ENCODE assay signal across 8 cellular contexts in genomic region chr4:184288451-184289178, GRCh38.
DNase-seq lines count a peak whose midpoint lies in the region; ATAC-seq and TF ChIP-seq lines count a peak whose summit lies in the region.

No MANE protein-coding gene starts in this region.

- CTCF ChIA-PET in PC-3 (lab: Charles Lee) (no interaction called here), RWPE1 (lab: Yijun Ruan, JAX) (no interaction called here)

- no peaks in the 10 kb centered on the region for H3K36me3 Mint-ChIP-seq in memory B cell

- POLR2A ChIA-PET in PC-3 (lab: Charles Lee; ENCODE audit: unreplicated experiment) = no interaction called here
- POLR2A ChIA-PET in RWPE1 (lab: Yijun Ruan, JAX; ENCODE audit: low non-redundant PET) = no interaction called here

- H3K4me1 ChIP-seq in PC-3 (ENCODE audit: insufficient read depth, low read length) = peaks cover 13% of the 10 kb centered on the region

- 0 out of 2 replicates have a peak overlapping the region, but pooled peaks have one; percentile 74 for H3K4me2 ChIP-seq in PC-3 (ENCODE audit: low read length)

- peak overlapping the region; percentile 71; the same call in 1 of the 2 replicates for H2AFZ ChIP-seq in PC-3 (ENCODE audit: low read length)

- ATAC-seq in GM18867 (IDR thresholded peaks at IDR 0.05; ENCODE audit: unreplicated experiment) (peak; percentile 67), HG02571 (IDR thresholded peaks at IDR 0.05; ENCODE audit: unreplicated experiment) (peak; percentile 48), PC-3 (no peak; the same call in 1 of the 2 replicates), memory B cell (ENCODE audit: low read depth) (peak; percentile 76)

- no TSS peak for BruUV-seq in PC-3 (replicated peaks; lab: Mats Ljungman, UMichigan)

- no peaks in the 10 kb centered on the region for H3K79me2 ChIP-seq in PC-3 (ENCODE audit: low read length)

- H3F3A ChIP-seq in PC-3 (ENCODE audit: low read length, unreplicated experiment) = no peaks in the 10 kb centered on the region

- peaks cover 22% of the 10 kb centered on the region for H3K4me1 Mint-ChIP-seq in memory B cell

- peak overlapping the region; percentile 40; the same call in 1 of the 2 replicates for H3K27ac ChIP-seq in PC-3 (ENCODE audit: low read length)
- no peak overlapping the region for H3K27ac ChIP-seq in RWPE1

- intact Hi-C loops in PC-3 (cut with micrococcal nuclease) = no loop called here
- intact Hi-C loops in posterior vena cava (cut with DNase I) = loop anchor here (5.0 to 10.0 kb wide), 2 partner anchors 249 to 256 kb away; no protein-coding TSS in a partner anchor

- H3K36me3 ChIP-seq in PC-3 (ENCODE audit: low read depth, low read length) = no peaks in the 10 kb centered on the region

- DNase-seq in PC-3 = no peak
- no peak for DNase-seq in memory B cell (ENCODE audit: low spot score in 2 of 2)
- no peak for DNase-seq in RWPE1 (ENCODE audit: low spot score)
- DNase-seq in NCI-H510A (lab: John Stamatoyannopoulos, UW) = no peak
- no peak for DNase-seq in posterior vena cava (ENCODE audit: low spot score)
- DNase-seq in NCI-H2081 treated with DMSO at 0.1 percent for 48 hours (lab: John Stamatoyannopoulos, UW) = no peak

- H3K9me3 Mint-ChIP-seq in memory B cell = no peaks in the 10 kb centered on the region

- H4K20me1 ChIP-seq in PC-3 (ENCODE audit: low read length) = no peaks in the 10 kb centered on the region

- H3K4me3 Mint-ChIP-seq in memory B cell = peak overlapping the region; percentile 51

- H3K9ac ChIP-seq in PC-3 (ENCODE audit: low read length) = no peak overlapping the region

- H3K4me3 ChIP-seq in PC-3 (ENCODE audit: low read length) = no peak overlapping the region

- H3K9me3 ChIP-seq in PC-3 (ENCODE audit: low read length) = no peaks in the 10 kb centered on the region

- H3K27ac Mint-ChIP-seq in memory B cell = peak overlapping the region; percentile 32

- no peak for TF ChIP-seq CTCF in PC-3 (conservative IDR thresholded peaks at IDR 0.05; ENCODE audit: low read depth, low read length)
- no peak for TF ChIP-seq CTCF in RWPE1 (conservative IDR thresholded peaks at IDR 0.05; ENCODE audit: low read depth)

- no peaks in the 10 kb centered on the region for H3K27me3 Mint-ChIP-seq in memory B cell

- no peaks in the 10 kb centered on the region for H3K27me3 ChIP-seq in PC-3 (ENCODE audit: low read length)

- H3K9me2 ChIP-seq in PC-3 (replicated peaks; ENCODE audit: low read length) = no peaks in the 10 kb centered on the region
